15 cellular contexts compared by ENCODE assay signal in genomic region chr18:27483266-27483665, GRCh38.
"Had no signal": no experiment of that assay in that cellular context is flagged by ENCODE, and none has a peak within 500 bp of the region (broad histone marks: within the 10 kb centered on the region; RNA-seq: fewer than 3 reads in every experiment).

No MANE protein-coding gene starts in this region.

- H3K4me3 ChIP-seq: esophagus muscularis mucosa, left lung, tibial nerve, uterus had no signal

- H3K27ac ChIP-seq: esophagus muscularis mucosa, left lung, tibial nerve, uterus had no signal

- H3K4me1 ChIP-seq: esophagus muscularis mucosa, left lung, tibial nerve, uterus had no signal

- H3K36me3 Mint-ChIP-seq: activated CD4-positive, alpha-beta memory T cell treated with anti-CD3 and anti-CD28 coated beads for 36 hours; activated naive CD4-positive, alpha-beta T cell treated with anti-CD3 and anti-CD28 coated beads, Interleukin-2, amount 50 U/mL, for 72 hours; naive B cell had no signal

- H3K4me1 Mint-ChIP-seq: naive B cell had no signal

- H3K27me3 Mint-ChIP-seq: activated CD4-positive, alpha-beta memory T cell treated with anti-CD3 and anti-CD28 coated beads for 36 hours; activated T-cell treated with anti-CD3 and anti-CD28 coated beads, Interleukin-2, amount 50 U/mL, for 24 hours; naive B cell had no signal

- H3K36me3 ChIP-seq: esophagus muscularis mucosa, left lung, tibial nerve, uterus had no signal

- FAIRE-seq: kidney had no signal

- H3K27ac Mint-ChIP-seq: activated CD4-positive, alpha-beta memory T cell treated with anti-CD3 and anti-CD28 coated beads for 36 hours; activated naive CD4-positive, alpha-beta T cell treated with anti-CD3 and anti-CD28 coated beads, Interleukin-2, amount 50 U/mL, for 72 hours; activated T-cell treated with anti-CD3 and anti-CD28 coated beads, Interleukin-2, amount 50 U/mL, for 24 hours; naive B cell had no signal

- ATAC-seq: activated naive CD4-positive, alpha-beta T cell treated with anti-CD3 and anti-CD28 coated beads, Interleukin-2, amount 50 U/mL, for 72 hours; left lung had no signal

- H3K4me3 Mint-ChIP-seq: activated CD4-positive, alpha-beta memory T cell treated with anti-CD3 and anti-CD28 coated beads for 36 hours; activated T-cell treated with anti-CD3 and anti-CD28 coated beads, Interleukin-2, amount 50 U/mL, for 24 hours; naive B cell had no signal

- DNase-seq: activated CD4-positive, alpha-beta memory T cell treated with anti-CD3 and anti-CD28 coated beads for 36 hours; activated effector memory CD4-positive, alpha-beta T cell treated with Interleukin-2 at 50 U/mL for 16 hours; activated T-cell treated with anti-CD3 and anti-CD28 coated beads, Interleukin-2, amount 50 U/mL, for 24 hours; hippocampal formation; kidney; left lung; mammary epithelial cell; naive B cell; nucleus accumbens; stimulated activated naive CD4-positive, alpha-beta T cell; T1000; uterus had no signal

- H3K9me3 ChIP-seq: esophagus muscularis mucosa, left lung, tibial nerve, uterus had no signal

- H3K27me3 ChIP-seq: esophagus muscularis mucosa, left lung, tibial nerve, uterus had no signal
